1 cellular context compared by ENCODE assay signal in the genomic region with DNA sequence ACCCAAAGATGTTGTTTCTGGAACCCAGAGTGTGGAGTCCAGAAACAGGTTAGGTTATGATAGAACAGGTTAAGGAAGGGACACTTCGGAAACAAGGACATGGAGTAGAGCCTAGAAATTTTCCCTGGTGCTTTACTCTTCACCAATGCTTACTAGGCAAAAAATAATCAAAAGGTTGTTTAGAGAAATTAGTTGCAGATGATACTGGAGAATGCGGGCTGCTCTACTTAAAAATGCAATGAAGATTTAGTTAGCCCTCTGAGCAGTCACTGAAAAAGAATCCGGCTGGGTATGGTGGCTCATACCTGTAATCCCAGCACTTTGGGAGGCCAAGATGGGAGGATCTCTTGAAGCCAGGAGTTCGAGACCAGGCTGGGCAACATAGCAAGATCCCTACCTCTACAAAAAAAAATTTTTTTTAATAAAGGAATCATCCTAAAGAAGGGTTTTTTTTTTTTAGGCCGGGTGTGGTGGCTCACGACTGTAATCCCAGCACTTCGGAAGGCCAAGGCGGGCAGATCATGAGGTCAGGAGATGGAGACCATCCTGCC.
TF ChIP-seq lines count a peak whose summit lies in the region.

No MANE protein-coding gene starts in this region.

TF ChIP-seq in IMR-90, 13 proteins besides CTCF, POLR2A, EP300 and RAD21:
- TF ChIP-seq FOS (IDR thresholded peaks at IDR 0.05; ENCODE audit: low read depth, low read length) (no peak), ELK1 (IDR thresholded peaks at IDR 0.05; ENCODE audit: borderline replicate concordance, low read depth, low read length) (no peak), MXI1 (IDR thresholded peaks at IDR 0.05; ENCODE audit: borderline replicate concordance, low read depth, low read length) (no peak), MAZ (IDR thresholded peaks at IDR 0.05; ENCODE audit: borderline replicate concordance, low read depth, low read length) (no peak), SMC3 (IDR thresholded peaks at IDR 0.05; ENCODE audit: low read depth, low read length) (no peak), CHD1 (IDR thresholded peaks at IDR 0.05; ENCODE audit: low read depth, low read length) (no peak), MAFK (IDR thresholded peaks at IDR 0.05; ENCODE audit: low read depth, low read length) (peak; percentile 63)
- TF ChIP-seq, protein P1, sequence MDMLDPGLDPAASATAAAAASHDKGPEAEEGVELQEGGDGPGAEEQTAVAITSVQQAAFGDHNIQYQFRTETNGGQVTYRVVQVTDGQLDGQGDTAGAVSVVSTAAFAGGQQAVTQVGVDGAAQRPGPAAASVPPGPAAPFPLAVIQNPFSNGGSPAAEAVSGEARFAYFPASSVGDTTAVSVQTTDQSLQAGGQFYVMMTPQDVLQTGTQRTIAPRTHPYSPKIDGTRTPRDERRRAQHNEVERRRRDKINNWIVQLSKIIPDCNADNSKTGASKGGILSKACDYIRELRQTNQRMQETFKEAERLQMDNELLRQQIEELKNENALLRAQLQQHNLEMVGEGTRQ (IDR thresholded peaks at IDR 0.05; ENCODE audit: low read depth, low read length) = no peak
